Comparison of ENCODE assay signal across 1 cellular context in the genomic region with DNA sequence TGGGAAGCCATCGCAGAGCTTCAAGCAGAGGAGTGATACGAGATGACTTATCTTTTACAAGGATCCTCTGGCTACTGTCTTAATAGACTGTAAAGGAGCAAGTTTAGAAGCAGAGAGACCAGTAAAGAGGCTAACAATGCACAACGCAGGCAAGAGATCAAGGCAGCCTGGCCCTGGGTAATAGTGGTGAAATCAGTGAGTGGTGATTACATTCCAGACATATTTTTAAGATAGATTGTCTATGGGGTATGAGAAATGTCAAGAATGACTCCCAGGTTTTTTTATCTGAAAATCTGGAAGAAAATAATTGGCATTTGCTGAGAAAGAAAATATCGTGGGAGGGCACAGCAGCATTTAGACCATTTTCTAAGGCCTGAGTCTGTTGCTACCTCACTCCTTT.
TF ChIP-seq lines count a peak whose summit lies in the region.

No MANE protein-coding gene starts in this region.

TF ChIP-seq in WTC11, 78 proteins besides CTCF, POLR2A, EP300 and RAD21 (continued from another document):
- no peak for TF ChIP-seq E2F1 (CRISPR knock-in tag; IDR thresholded peaks at IDR 0.05)
- no peak for TF ChIP-seq ATF1 (CRISPR knock-in tag; IDR thresholded peaks at IDR 0.05)
- TF ChIP-seq, protein P1, sequence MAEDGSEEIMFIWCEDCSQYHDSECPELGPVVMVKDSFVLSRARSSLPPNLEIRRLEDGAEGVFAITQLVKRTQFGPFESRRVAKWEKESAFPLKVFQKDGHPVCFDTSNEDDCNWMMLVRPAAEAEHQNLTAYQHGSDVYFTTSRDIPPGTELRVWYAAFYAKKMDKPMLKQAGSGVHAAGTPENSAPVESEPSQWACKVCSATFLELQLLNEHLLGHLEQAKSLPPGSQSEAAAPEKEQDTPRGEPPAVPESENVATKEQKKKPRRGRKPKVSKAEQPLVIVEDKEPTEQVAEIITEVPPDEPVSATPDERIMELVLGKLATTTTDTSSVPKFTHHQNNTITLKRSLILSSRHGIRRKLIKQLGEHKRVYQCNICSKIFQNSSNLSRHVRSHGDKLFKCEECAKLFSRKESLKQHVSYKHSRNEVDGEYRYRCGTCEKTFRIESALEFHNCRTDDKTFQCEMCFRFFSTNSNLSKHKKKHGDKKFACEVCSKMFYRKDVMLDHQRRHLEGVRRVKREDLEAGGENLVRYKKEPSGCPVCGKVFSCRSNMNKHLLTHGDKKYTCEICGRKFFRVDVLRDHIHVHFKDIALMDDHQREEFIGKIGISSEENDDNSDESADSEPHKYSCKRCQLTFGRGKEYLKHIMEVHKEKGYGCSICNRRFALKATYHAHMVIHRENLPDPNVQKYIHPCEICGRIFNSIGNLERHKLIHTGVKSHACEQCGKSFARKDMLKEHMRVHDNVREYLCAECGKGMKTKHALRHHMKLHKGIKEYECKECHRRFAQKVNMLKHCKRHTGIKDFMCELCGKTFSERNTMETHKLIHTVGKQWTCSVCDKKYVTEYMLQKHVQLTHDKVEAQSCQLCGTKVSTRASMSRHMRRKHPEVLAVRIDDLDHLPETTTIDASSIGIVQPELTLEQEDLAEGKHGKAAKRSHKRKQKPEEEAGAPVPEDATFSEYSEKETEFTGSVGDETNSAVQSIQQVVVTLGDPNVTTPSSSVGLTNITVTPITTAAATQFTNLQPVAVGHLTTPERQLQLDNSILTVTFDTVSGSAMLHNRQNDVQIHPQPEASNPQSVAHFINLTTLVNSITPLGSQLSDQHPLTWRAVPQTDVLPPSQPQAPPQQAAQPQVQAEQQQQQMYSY (CRISPR knock-in tag; IDR thresholded peaks at IDR 0.05): no peak
